In the genomic region with DNA sequence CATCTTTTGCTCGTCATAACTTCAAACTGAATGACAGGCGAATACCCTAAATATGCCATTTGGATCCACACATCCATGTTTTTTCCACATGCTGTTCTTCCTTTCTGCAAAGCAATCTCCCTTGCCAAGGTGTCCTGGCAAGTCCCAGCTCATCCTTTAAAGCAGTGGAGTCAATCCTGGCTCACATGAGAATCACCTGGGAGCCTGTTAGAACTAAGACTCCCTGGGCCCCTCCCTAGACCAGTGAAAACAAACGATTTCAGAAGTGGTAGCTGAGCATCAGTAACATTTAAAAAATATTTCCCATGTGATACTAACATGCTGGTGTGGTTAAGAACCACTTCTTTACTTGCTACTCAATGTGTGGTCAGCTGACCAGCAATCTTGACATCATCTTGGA, we compare ENCODE assay signal across 26 cellular contexts. TPM values are rescaled to one million over a fixed set of nuclear protein-coding genes. Genes with fewer than 3 reads are reported as not detected.
"Had no signal": no experiment of that assay in that cellular context is flagged by ENCODE, and none has a peak within 500 bp of the region (broad histone marks: within the 10 kb centered on the region; RNA-seq: fewer than 3 reads in every experiment).

No MANE protein-coding gene starts in this region.

- H3K27me3 ChIP-seq: ascending aorta, breast epithelium, gastroesophageal sphincter had no signal

- H3K4me1 ChIP-seq: ascending aorta, breast epithelium, gastroesophageal sphincter had no signal

- H3K4me3 ChIP-seq: ascending aorta, breast epithelium, coronary artery, dorsolateral prefrontal cortex, gastroesophageal sphincter had no signal

- H3K27ac ChIP-seq: ascending aorta, breast epithelium, coronary artery, dorsolateral prefrontal cortex, epithelial cell of prostate, gastroesophageal sphincter, WERI-Rb-1 had no signal

- H3K36me3 ChIP-seq: ascending aorta, breast epithelium, gastroesophageal sphincter, WERI-Rb-1 had no signal

- DNase-seq: activated B cell treated with CpG ODN at 0.5 μM for 24 hours; activated CD4-positive, alpha-beta T cell treated with anti-CD3 and anti-CD28 coated beads for 48 hours; activated CD4-positive, alpha-beta T cell treated with anti-CD3 and anti-CD28 coated beads, Interleukin-2, amount 50 U/mL, for 1 hour; activated CD4-positive, alpha-beta T cell treated with anti-CD3 and anti-CD28 coated beads, Interleukin-2, amount 50 U/mL, for 48 hours; activated CD8-positive, alpha-beta memory T cell treated with anti-CD3 and anti-CD28 coated beads for 24 hours; activated CD8-positive, alpha-beta T cell treated with anti-CD3 and anti-CD28 coated beads for 36 hours; activated gamma-delta T cell; activated naive CD4-positive, alpha-beta T cell; activated naive CD4-positive, alpha-beta T cell treated with anti-CD3 and anti-CD28 coated beads, Interleukin-2, amount 10 ng/mL, durations not matched to agents 7 days and 5 days; activated naive CD8-positive, alpha-beta T cell treated with anti-CD3 and anti-CD28 coated beads, Interleukin-2, amount 10 ng/mL, durations not matched to agents 7 days and 5 days; activated T-cell treated with anti-CD3 and anti-CD28 coated beads, Interleukin-2, amount 50 U/mL, for 4 hours; dorsolateral prefrontal cortex; effector memory CD4-positive, alpha-beta T cell; endodermal cell; foreskin fibroblast; T-helper 1 cell; T-helper 17 cell; T1000; WERI-Rb-1 had no signal

- H3K9me3 ChIP-seq: ascending aorta, breast epithelium had no signal

- ATAC-seq: activated CD4-positive, CD25-positive, alpha-beta regulatory T cell treated with anti-CD3 and anti-CD28 coated beads, Interleukin-2, amount 50 U/mL, for 24 hours; activated CD8-positive, alpha-beta T cell treated with anti-CD3 and anti-CD28 coated beads for 36 hours; activated naive CD4-positive, alpha-beta T cell treated with anti-CD3 and anti-CD28 coated beads, Interleukin-2, amount 50 U/mL, for 72 hours; activated T-cell treated with anti-CD3 and anti-CD28 coated beads, Interleukin-2, amount 50 U/mL, for 4 hours; gastroesophageal sphincter; T-helper 17 cell had no signal

RNA-seq across cellular contexts. Expression of a gene that starts 50.6 kb away (rescaled TPM):
- total RNA-seq: activated B cell treated with CpG ODN at 0.5 μM for 24 hours had no signal
